16 cellular contexts compared by ENCODE assay signal in the genomic region with DNA sequence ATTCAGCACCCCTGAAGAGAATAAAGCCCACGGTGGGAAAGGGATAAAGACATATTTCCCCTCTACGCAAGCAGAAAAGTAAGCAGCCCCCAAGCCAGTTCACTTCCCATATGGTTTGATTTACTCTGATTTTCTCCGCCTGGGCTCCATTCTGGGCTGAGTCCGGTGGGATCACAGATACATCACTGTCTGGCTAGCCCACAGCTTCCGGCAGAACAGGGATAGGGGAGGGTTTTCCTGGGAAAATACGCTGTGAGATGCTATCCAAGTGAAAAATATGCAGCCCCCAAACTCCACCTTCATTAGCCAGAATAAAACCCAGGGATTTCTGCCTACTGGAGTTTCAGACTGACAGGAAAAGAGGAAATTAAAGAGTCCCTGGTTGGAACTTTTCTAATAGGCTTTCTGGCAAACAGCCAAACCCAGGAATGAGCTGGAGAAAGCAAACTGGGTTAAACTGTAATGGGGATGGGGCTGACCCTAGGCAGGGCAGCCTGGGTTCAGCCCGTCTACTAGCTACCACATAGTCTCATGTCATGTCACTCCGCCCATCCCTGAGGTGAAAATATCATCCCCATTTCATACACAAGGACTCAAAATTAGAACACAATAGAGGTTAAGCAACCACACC. TPM values are rescaled to one million over a fixed set of nuclear protein-coding genes. Genes with fewer than 3 reads are reported as not detected.
DNase-seq lines count a peak whose midpoint lies in the region; ATAC-seq and TF ChIP-seq lines count a peak whose summit lies in the region.
"Had no signal": no experiment of that assay in that cellular context is flagged by ENCODE, and none has a peak within 500 bp of the region (broad histone marks: within the 10 kb centered on the region; RNA-seq: fewer than 3 reads in every experiment).

No MANE protein-coding gene starts in this region.

- H3K4me1 Mint-ChIP-seq in HFFc6 (ENCODE audit: low read depth) (peaks cover 11% of the 10 kb centered on the region), brain (peaks cover 23% of the 10 kb centered on the region)
- H3K4me1 Mint-ChIP-seq: activated naive CD4-positive, alpha-beta T cell treated with anti-CD3 and anti-CD28 coated beads, Interleukin-2, amount 10 ng/mL, durations not matched to agents 7 days and 5 days; T-cell had no signal

- H2AFZ ChIP-seq in neural cell (ENCODE audit: low read depth, low read length) = no peak overlapping the region

- H3K4me3 Mint-ChIP-seq in HFFc6 (peak overlapping the region; percentile 32), brain (peak overlapping the region in 3 of 5 experiments; percentile 4 to 24 (median 10))
- H3K4me3 Mint-ChIP-seq: activated naive CD4-positive, alpha-beta T cell treated with anti-CD3 and anti-CD28 coated beads, Interleukin-2, amount 10 ng/mL, durations not matched to agents 7 days and 5 days; dendritic cell treated with granulocyte-macrophage colony-stimulating factor and Interleukin-4, amounts not matched to agents 40 ng/mL and 50 ng/mL, for 4 days; T-cell had no signal

- H3K27me3 ChIP-seq in BE2C (no peaks in the 10 kb centered on the region), neural cell (ENCODE audit: insufficient read depth, low read depth, low read length) (no peaks in the 10 kb centered on the region)
- H3K27me3 ChIP-seq: foreskin keratinocyte had no signal

- H3K79me2 ChIP-seq in neural cell (replicated peaks; ENCODE audit: insufficient read depth, low read length) = no peaks in the 10 kb centered on the region

- TF ChIP-seq CTCF in BE2C (IDR thresholded peaks at IDR 0.05; ENCODE audit: low read depth, low read length) (no peak), HFFc6 (IDR thresholded peaks at IDR 0.05) (no peak), brain (conservative IDR thresholded peaks at IDR 0.05) (no peak), neural cell (IDR thresholded peaks at IDR 0.05; ENCODE audit: poor library complexity, severe bottlenecking) (no peak)

- H3K27me3 Mint-ChIP-seq in HFFc6 (ENCODE audit: insufficient read depth) (no peaks in the 10 kb centered on the region; the same call in 1 of the 2 replicates), brain (no peaks in the 10 kb centered on the region)
- H3K27me3 Mint-ChIP-seq: T-cell had no signal

- H3K36me3 Mint-ChIP-seq in HFFc6 (ENCODE audit: low read depth) (no peaks in the 10 kb centered on the region), brain (no peaks in the 10 kb centered on the region)
- H3K36me3 Mint-ChIP-seq: activated naive CD4-positive, alpha-beta T cell treated with anti-CD3 and anti-CD28 coated beads, Interleukin-2, amount 10 ng/mL, durations not matched to agents 7 days and 5 days; T-cell had no signal

- H3K9me3 Mint-ChIP-seq in HFFc6 (no peaks in the 10 kb centered on the region), brain (peaks cover 0 to 4% (median 3%) of the 10 kb centered on the region in 5 experiments)
- H3K9me3 Mint-ChIP-seq: activated naive CD4-positive, alpha-beta T cell treated with anti-CD3 and anti-CD28 coated beads, Interleukin-2, amount 10 ng/mL, durations not matched to agents 7 days and 5 days; dendritic cell treated with granulocyte-macrophage colony-stimulating factor and Interleukin-4, amounts not matched to agents 40 ng/mL and 50 ng/mL, for 4 days; T-cell had no signal

- H4K20me1 ChIP-seq in neural cell (ENCODE audit: insufficient read depth) = no peaks in the 10 kb centered on the region

- H3K9ac ChIP-seq in neural cell (ENCODE audit: low read length) = no peak overlapping the region
- H3K9ac ChIP-seq: KMS-11 had no signal

- H3K4me2 ChIP-seq in neural cell (ENCODE audit: low read length) = no peak overlapping the region
- H3K4me2 ChIP-seq: KMS-11 had no signal

- peak overlapping the region; percentile 50 for H3K27ac ChIP-seq in neural cell (ENCODE audit: low read length)
- H3K27ac ChIP-seq: foreskin keratinocyte, KMS-11 had no signal

- H3K9me2 ChIP-seq in neural cell (ENCODE audit: insufficient read depth, low read length) = no peaks in the 10 kb centered on the region

- H3F3A ChIP-seq in neural cell (ENCODE audit: insufficient read depth, low read length, poor library complexity, severe bottlenecking) = no peaks in the 10 kb centered on the region

- no peak overlapping the region for H3K27ac Mint-ChIP-seq in HFFc6
- H3K27ac Mint-ChIP-seq in brain = peak overlapping the region in 3 of 5 experiments; percentile 64 to 79 (median 71)
- H3K27ac Mint-ChIP-seq: activated naive CD4-positive, alpha-beta T cell treated with anti-CD3 and anti-CD28 coated beads, Interleukin-2, amount 10 ng/mL, durations not matched to agents 7 days and 5 days; dendritic cell treated with granulocyte-macrophage colony-stimulating factor and Interleukin-4, amounts not matched to agents 40 ng/mL and 50 ng/mL, for 4 days; T-cell had no signal

- H3K36me3 ChIP-seq in BE2C = no peaks in the 10 kb centered on the region
- H3K36me3 ChIP-seq in neural cell (ENCODE audit: insufficient read depth, low read length) = no peaks in the 10 kb centered on the region

- DNase-seq in BE2C (peak; percentile 66), HFFc6 (no peak)
- DNase-seq in stimulated activated naive CD4-positive, alpha-beta T cell (lab: John Stamatoyannopoulos, UW) = no peak
- DNase-seq in stimulated activated CD4-positive, alpha-beta T cell treated with anti-CD3 and anti-CD28 coated beads, Interleukin-4, amount 100 ng/mL, for 24 hours = no peak
- DNase-seq: activated naive CD4-positive, alpha-beta T cell treated with anti-CD3 and anti-CD28 coated beads, Interleukin-2, amount 10 ng/mL, durations not matched to agents 7 days and 5 days; activated T-cell treated with anti-CD3 and anti-CD28 coated beads for 4 hours; Caco-2; foreskin keratinocyte; NCI-H2171; RPMI8226; T-cell had no signal

- H3K9me3 ChIP-seq in BE2C (no peaks in the 10 kb centered on the region), neural cell (ENCODE audit: low read length) (no peaks in the 10 kb centered on the region)
- H3K9me3 ChIP-seq: Caco-2 had no signal

- TF ChIP-seq RAD21 in neural cell (conservative IDR thresholded peaks at IDR 0.05) = no peak

- H3K4me1 ChIP-seq in BE2C = peaks cover 10% of the 10 kb centered on the region; the same call in 1 of the 2 replicates

- H3K4me3 ChIP-seq in BE2C (ENCODE audit: low read depth, low read length) = peak overlapping the region; percentile 49
- no peak overlapping the region for H3K4me3 ChIP-seq in neural cell (ENCODE audit: low read length)

- no peak for TF ChIP-seq EP300 in neural cell (conservative IDR thresholded peaks at IDR 0.05; ENCODE audit: poor library complexity, severe bottlenecking)

- no peak for ATAC-seq in GM21619 (IDR thresholded peaks at IDR 0.05; ENCODE audit: unreplicated experiment)
- ATAC-seq: foreskin keratinocyte, T-cell had no signal

TF ChIP-seq in neural cell, 6 proteins besides CTCF, POLR2A, EP300 and RAD21:
- TF ChIP-seq POLR2AphosphoS5 (IDR thresholded peaks at IDR 0.05) (no peak), TAF1 (IDR thresholded peaks at IDR 0.05; ENCODE audit: low read depth) (no peak), EZH2 (IDR thresholded peaks at IDR 0.05; ENCODE audit: borderline replicate concordance, insufficient read depth, low read length, poor library complexity, severe bottlenecking) (no peak), MXI1 (conservative IDR thresholded peaks at IDR 0.05; ENCODE audit: poor library complexity, severe bottlenecking) (no peak), SMC3 (conservative IDR thresholded peaks at IDR 0.05; ENCODE audit: poor library complexity) (no peak)
- TF ChIP-seq, protein P1, sequence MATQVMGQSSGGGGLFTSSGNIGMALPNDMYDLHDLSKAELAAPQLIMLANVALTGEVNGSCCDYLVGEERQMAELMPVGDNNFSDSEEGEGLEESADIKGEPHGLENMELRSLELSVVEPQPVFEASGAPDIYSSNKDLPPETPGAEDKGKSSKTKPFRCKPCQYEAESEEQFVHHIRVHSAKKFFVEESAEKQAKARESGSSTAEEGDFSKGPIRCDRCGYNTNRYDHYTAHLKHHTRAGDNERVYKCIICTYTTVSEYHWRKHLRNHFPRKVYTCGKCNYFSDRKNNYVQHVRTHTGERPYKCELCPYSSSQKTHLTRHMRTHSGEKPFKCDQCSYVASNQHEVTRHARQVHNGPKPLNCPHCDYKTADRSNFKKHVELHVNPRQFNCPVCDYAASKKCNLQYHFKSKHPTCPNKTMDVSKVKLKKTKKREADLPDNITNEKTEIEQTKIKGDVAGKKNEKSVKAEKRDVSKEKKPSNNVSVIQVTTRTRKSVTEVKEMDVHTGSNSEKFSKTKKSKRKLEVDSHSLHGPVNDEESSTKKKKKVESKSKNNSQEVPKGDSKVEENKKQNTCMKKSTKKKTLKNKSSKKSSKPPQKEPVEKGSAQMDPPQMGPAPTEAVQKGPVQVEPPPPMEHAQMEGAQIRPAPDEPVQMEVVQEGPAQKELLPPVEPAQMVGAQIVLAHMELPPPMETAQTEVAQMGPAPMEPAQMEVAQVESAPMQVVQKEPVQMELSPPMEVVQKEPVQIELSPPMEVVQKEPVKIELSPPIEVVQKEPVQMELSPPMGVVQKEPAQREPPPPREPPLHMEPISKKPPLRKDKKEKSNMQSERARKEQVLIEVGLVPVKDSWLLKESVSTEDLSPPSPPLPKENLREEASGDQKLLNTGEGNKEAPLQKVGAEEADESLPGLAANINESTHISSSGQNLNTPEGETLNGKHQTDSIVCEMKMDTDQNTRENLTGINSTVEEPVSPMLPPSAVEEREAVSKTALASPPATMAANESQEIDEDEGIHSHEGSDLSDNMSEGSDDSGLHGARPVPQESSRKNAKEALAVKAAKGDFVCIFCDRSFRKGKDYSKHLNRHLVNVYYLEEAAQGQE (IDR thresholded peaks at IDR 0.05; ENCODE audit: borderline replicate concordance) = no peak

RNA-seq across cellular contexts. Expression of a gene that starts 16.9 kb away (rescaled TPM):
- polyA plus RNA-seq in BE2C (2012; ENCODE audit: insufficient read depth, insufficient read length, low read depth) = not detected
- total RNA-seq in HFFc6 (2021; fragmentation: NEBNext Ultra II Directional; extraction: Animal tissue kit (Norgen Biotek cat#: 25700)) = under 1 TPM; 0.14 to 0.38 (median 0.22) TPM
- polyA plus RNA-seq in brain (ENCODE audit: insufficient read depth, low read depth, low replicate concordance) = 4.3 TPM
- not detected in 2 replicates for polyA plus RNA-seq in neural cell
- polyA minus RNA-seq in neural cell = not detected in 2 replicates
